7 cellular contexts compared by ENCODE assay signal in genomic region chr12:113358381-113359132, GRCh38. TPM values are rescaled to one million over a fixed set of nuclear protein-coding genes. Genes with fewer than 3 reads are reported as not detected.
DNase-seq lines count a peak whose midpoint lies in the region; ATAC-seq and TF ChIP-seq lines count a peak whose summit lies in the region.

PLBD2 (plus strand) TSS chr12:113358587; CDS start chr12:113358601, 14 bp downstream.

- H3K4me3 ChIP-seq in hepatocyte (peak within 1 kb of the TSS; percentile 99), retinal pigment epithelial cell (ENCODE audit: low read length) (peak within 1 kb of the TSS; percentile 82)

- ATAC-seq in GM18508 (IDR thresholded peaks at IDR 0.05; ENCODE audit: insufficient read depth, unreplicated experiment) (peak; percentile 61), HG02970 (IDR thresholded peaks at IDR 0.05; ENCODE audit: low FRiP score, unreplicated experiment) (peak; percentile 93)

- H3K27ac ChIP-seq in hepatocyte: peak within 1 kb of the TSS; percentile 52

- TF ChIP-seq CTCF in hepatocyte (IDR thresholded peaks at IDR 0.05; ENCODE audit: poor library complexity) (no peak), retinal pigment epithelial cell (conservative IDR thresholded peaks at IDR 0.05; ENCODE audit: low read depth, low read length) (peak; percentile 9)

- peaks cover 13% of the 10 kb centered on the region for H4K20me1 ChIP-seq in hepatocyte (ENCODE audit: insufficient read depth, poor library complexity, severe bottlenecking)

- H3K9me3 ChIP-seq in hepatocyte (ENCODE audit: low read depth): no peaks in the 10 kb centered on the region

- under 1% methylated on average over 49 of the region's 67 CpGs for WGBS in hepatocyte (ENCODE audit: low lambda C conversion rate, missing lambda C conversion rate)

- peaks cover 11% of the 10 kb centered on the region for H3K4me1 ChIP-seq in hepatocyte (ENCODE audit: insufficient read depth)

- peaks cover 9% of the 10 kb centered on the region for H3K79me2 ChIP-seq in hepatocyte

- H3K9me2 ChIP-seq in hepatocyte (replicated peaks; ENCODE audit: insufficient read depth): no peaks in the 10 kb centered on the region

- H2AFZ ChIP-seq in hepatocyte: peak within 1 kb of the TSS; percentile 85

- DNase-seq in NCI-H1930 (lab: John Stamatoyannopoulos, UW): peak; percentile 76 to 85
- DNase-seq in T1000 (lab: John Stamatoyannopoulos, UW): peak; percentile 87
- DNase-seq in astrocyte of the hippocampus (ENCODE audit: low read depth, low spot score): peak; percentile 98
- DNase-seq in hepatocyte (ENCODE audit: low spot score): peak; percentile 98
- peak; percentile 56 for DNase-seq in retinal pigment epithelial cell (ENCODE audit: low read depth)

- peak within 1 kb of the TSS; percentile 95 for H3K4me2 ChIP-seq in hepatocyte

- no peaks in the 10 kb centered on the region for H3K36me3 ChIP-seq in hepatocyte (replicated peaks; ENCODE audit: insufficient read depth, low read depth)

- no peaks in the 10 kb centered on the region for H3K27me3 ChIP-seq in hepatocyte

RNA-seq across cellular contexts. Expression of gene PLBD2, which starts in this region (rescaled TPM):
- 19.1 and 32.5 TPM in 2 replicates for total RNA-seq in hepatocyte
- polyA plus RNA-seq in hepatocyte: 40.5 and 47.6 TPM in 2 replicates

Comparison
In these comparisons a context has a peak if more than half of its experiments do, and no peak if none do; other contexts are left out.
1. Peak in every context shown above with its lines: DNase-seq, ATAC-seq, H3K4me3 ChIP-seq and H3K27ac ChIP-seq.